14 cellular contexts compared by ENCODE assay signal in genomic region chr20:6746901-6747609, GRCh38. TPM values are rescaled to one million over a fixed set of nuclear protein-coding genes. Genes with fewer than 3 reads are reported as not detected.
DNase-seq lines count a peak whose midpoint lies in the region; ATAC-seq, FAIRE-seq and TF ChIP-seq lines count a peak whose summit lies in the region.
"Had no signal": no experiment of that assay in that cellular context is flagged by ENCODE, and none has a peak within 500 bp of the region (broad histone marks: within the 10 kb centered on the region; RNA-seq: fewer than 3 reads in every experiment).

No MANE protein-coding gene starts in this region.

- no peak overlapping the region for H3K9ac ChIP-seq in BLaER1 treated with 17β-estradiol and CSF1 and Interleukin-3, amounts not matched to agents 10 nM and 100 nM

- TF ChIP-seq CTCF in omental fat pad (IDR thresholded peaks at IDR 0.05): no peak

- H3K4me2 ChIP-seq in BLaER1 treated with 17β-estradiol and CSF1 and Interleukin-3, amounts not matched to agents 10 nM and 100 nM: peak overlapping the region in 9 of 11 experiments; percentile 17 to 76 (median 62); a peak in 16 of 22 replicates

- H3K9me3 ChIP-seq in BLaER1 treated with 17β-estradiol and CSF1 and Interleukin-3, amounts not matched to agents 10 nM and 100 nM (replicated peaks in 1 of 11): peaks cover 0 to 30% (median 14%) of the 10 kb centered on the region in 11 experiments; a peak in 14 of 22 replicates
- H3K9me3 ChIP-seq: SJCRH30 had no signal

- H3K36me3 ChIP-seq in BLaER1 treated with 17β-estradiol and CSF1 and Interleukin-3, amounts not matched to agents 10 nM and 100 nM: no peaks in the 10 kb centered on the region
- H3K36me3 ChIP-seq: SJCRH30 had no signal

- FAIRE-seq in RCC 7860 (lab: Jason Lieb, UNC): no peak
- FAIRE-seq: GM12892 had no signal

- H3K27ac ChIP-seq in BLaER1 treated with 17β-estradiol and CSF1 and Interleukin-3, amounts not matched to agents 10 nM and 100 nM: no peak overlapping the region
- no peak overlapping the region for H3K27ac ChIP-seq in epithelial cell of prostate
- H3K27ac ChIP-seq: SJCRH30 had no signal

- H3K4me1 ChIP-seq in BLaER1 treated with 17β-estradiol and CSF1 and Interleukin-3, amounts not matched to agents 10 nM and 100 nM: peaks cover 0 to 27% (median 20%) of the 10 kb centered on the region in 10 experiments; a peak in 15 of 20 replicates
- H3K4me1 ChIP-seq: SJCRH30 had no signal

- H3K27me3 ChIP-seq in BLaER1 treated with 17β-estradiol and CSF1 and Interleukin-3, amounts not matched to agents 10 nM and 100 nM: no peaks in the 10 kb centered on the region
- H3K27me3 ChIP-seq: SJCRH30 had no signal

- DNase-seq in HT-29 (ENCODE audit: low spot score) (peak; percentile 59), RCC 7860 (ENCODE audit: low spot score) (peak; percentile 49), epithelial cell of prostate (ENCODE audit: low read depth, low spot score) (peak; percentile 72), omental fat pad (ENCODE audit: low spot score) (no peak)
- no peak for DNase-seq in stimulated activated naive CD4-positive, alpha-beta T cell treated with Interleukin-2 at 50 U/mL for 16 hours (lab: John Stamatoyannopoulos, UW)
- no peak for DNase-seq in activated T-cell treated with anti-CD3 and anti-CD28 coated beads, Interleukin-2, amount 50 U/mL, for 48 hours
- DNase-seq: activated naive CD4-positive, alpha-beta T cell treated with anti-CD3 and anti-CD28 coated beads, Interleukin-2, amount 10 ng/mL, durations not matched to agents 7 days and 5 days; DMS79 treated with DMSO at 0.1 percent for 48 hours; NCI-H446 treated with DMSO at 0.1 percent for 48 hours; SJCRH30 had no signal

- H4K20me1 ChIP-seq in BLaER1 treated with 17β-estradiol and CSF1 and Interleukin-3, amounts not matched to agents 10 nM and 100 nM: no peaks in the 10 kb centered on the region

- ATAC-seq in omental fat pad (ENCODE audit: low FRiP score): no peak
- ATAC-seq in GM19455 (IDR thresholded peaks at IDR 0.05; ENCODE audit: unreplicated experiment): no peak

- H3K4me3 ChIP-seq in BLaER1 treated with 17β-estradiol and CSF1 and Interleukin-3, amounts not matched to agents 10 nM and 100 nM: 0 out of 20 replicates have a peak overlapping the region, but pooled peaks of 1 of the 10 experiments have one; percentile 6
- H3K4me3 ChIP-seq: SJCRH30 had no signal

RNA-seq across cellular contexts. Expression of gene BMP2, which starts 20.4 kb away (rescaled TPM):
- 9.8 and 11.7 TPM in 2 replicates for total RNA-seq in HT-29 (2014; rRNA removed; shearing (Covaris generic))
- 10 to 100 TPM; 12.3 to 36.6 (median 20.3) TPM for total RNA-seq in omental fat pad
- total RNA-seq: activated CD8-positive, alpha-beta memory T cell treated with anti-CD3 and anti-CD28 coated beads for 36 hours; SJCRH30 had no signal

Comparison
In these comparisons a context has a peak if more than half of its experiments do, and no peak if none do; other contexts are left out.
1. DNase-seq: peak in HT-29 (single experiment), RCC 7860 (single experiment) and epithelial cell of prostate (single experiment); none in omental fat pad (single experiment), stimulated activated naive CD4-positive, alpha-beta T cell treated with Interleukin-2 at 50 U/mL for 16 hours (single experiment) and activated T-cell treated with anti-CD3 and anti-CD28 coated beads, Interleukin-2, amount 50 U/mL, for 48 hours (0 of 2).